In the genomic region with DNA sequence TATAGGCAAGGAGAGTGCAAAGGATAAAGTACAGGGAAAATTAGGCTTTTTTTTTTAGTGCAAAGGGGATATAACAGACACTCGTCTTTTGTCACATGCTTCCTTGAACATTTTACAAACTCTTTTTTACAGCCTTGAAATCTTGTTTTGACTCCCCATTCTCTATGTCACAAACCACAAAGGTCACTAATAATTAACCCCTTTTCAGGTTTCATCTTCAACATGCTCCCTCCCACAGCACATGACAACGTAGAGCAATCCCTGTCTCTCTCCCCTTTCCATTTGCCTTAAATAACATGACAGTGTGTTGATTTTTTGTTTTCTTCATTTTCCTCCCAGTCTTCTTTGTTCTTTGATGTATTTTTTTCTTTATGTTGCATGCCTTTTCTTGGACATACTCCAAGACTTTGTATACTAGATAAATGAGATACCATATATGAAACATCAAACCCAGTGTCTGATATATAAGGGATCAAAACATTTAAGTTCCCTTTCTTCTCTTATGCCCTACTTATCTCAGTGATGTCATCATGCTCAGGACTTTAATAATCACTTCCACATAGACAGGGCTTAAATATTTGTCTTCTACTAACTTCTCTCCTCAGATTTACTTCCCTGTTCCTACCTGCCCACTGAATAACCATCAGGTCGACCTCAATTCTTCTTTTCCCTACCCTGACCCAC, we compare ENCODE assay signal across 16 cellular contexts.
DNase-seq lines count a peak whose midpoint lies in the region; ATAC-seq and TF ChIP-seq lines count a peak whose summit lies in the region.
"Had no signal": no experiment of that assay in that cellular context is flagged by ENCODE, and none has a peak within 500 bp of the region (broad histone marks: within the 10 kb centered on the region; RNA-seq: fewer than 3 reads in every experiment).

No MANE protein-coding gene starts in this region.

- TF ChIP-seq CTCF in GM10248 (IDR thresholded peaks at IDR 0.05; ENCODE audit: control extremely low read depth, extremely low read depth, low read depth, missing control alignments) (no peak), Calu3 (IDR thresholded peaks at IDR 0.05; ENCODE audit: unreplicated experiment) (no peak)

- intact Hi-C loops in posterior cingulate gyrus (cut with DNase I) (no loop called here), Calu3 (cut with micrococcal nuclease; ENCODE audit: unreplicated experiment) (no loop called here)

- H3K27ac Mint-ChIP-seq in Calu3 (ENCODE audit: unreplicated experiment) (no peak overlapping the region), T-helper 17 cell (no peak overlapping the region)
- H3K27ac Mint-ChIP-seq: activated naive CD8-positive, alpha-beta T cell treated with anti-CD3 and anti-CD28 coated beads for 36 hours; T-helper 2 cell treated with Interferon-gamma antibody and Interleukin-4, amounts not matched to agents 5 μg/mL and 100 μg/mL, for 36 hours had no signal

- no TSS peak for BruUV-seq in Calu3 (replicated peaks; lab: Mats Ljungman, UMichigan)

- DNase-seq in GM10248 (ENCODE audit: extremely low spot score) (peak; percentile 15), posterior cingulate gyrus (no peak), Calu3 (no peak), NCI-H526 treated with DMSO at 0.1 percent for 48 hours (lab: John Stamatoyannopoulos, UW) (no peak), T-helper 17 cell (no peak)
- DNase-seq: activated CD8-positive, alpha-beta memory T cell treated with anti-CD3 and anti-CD28 coated beads for 24 hours; activated naive CD8-positive, alpha-beta T cell treated with anti-CD3 and anti-CD28 coated beads for 36 hours; COR-L47; NCI-H2171; right cardiac atrium; testis had no signal

- H3K36me3 Mint-ChIP-seq in Calu3 (ENCODE audit: insufficient read depth, unreplicated experiment) (no peaks in the 10 kb centered on the region), T-helper 17 cell (ENCODE audit: low read depth) (peaks cover 4% of the 10 kb centered on the region)
- H3K36me3 Mint-ChIP-seq: activated naive CD8-positive, alpha-beta T cell treated with anti-CD3 and anti-CD28 coated beads for 36 hours had no signal

- H3K4me3 Mint-ChIP-seq in Calu3 (ENCODE audit: low read depth, unreplicated experiment) = no peak overlapping the region
- no peak overlapping the region for H3K4me3 Mint-ChIP-seq in T-helper 17 cell
- H3K4me3 Mint-ChIP-seq: activated naive CD8-positive, alpha-beta T cell treated with anti-CD3 and anti-CD28 coated beads for 36 hours; T-helper 2 cell treated with Interferon-gamma antibody and Interleukin-4, amounts not matched to agents 5 μg/mL and 100 μg/mL, for 36 hours had no signal

- CTCF ChIA-PET in GM10248 (lab: Yijun Ruan, JAX) (no interaction called here), Calu3 (lab: Charles Lee) (no interaction called here)

- ATAC-seq in GM19395 (IDR thresholded peaks at IDR 0.05; ENCODE audit: unreplicated experiment) = peak; percentile 98
- ATAC-seq in HG02642 (IDR thresholded peaks at IDR 0.05; ENCODE audit: poor library complexity, unreplicated experiment) = peak; percentile 96
- peak; percentile 98 for ATAC-seq in HG03196 (IDR thresholded peaks at IDR 0.05; ENCODE audit: unreplicated experiment)
- ATAC-seq in T-helper 17 cell = no peak
- ATAC-seq: Panc1, right cardiac atrium had no signal

- H3K9me3 Mint-ChIP-seq in Calu3 (ENCODE audit: low read depth, unreplicated experiment) = no peaks in the 10 kb centered on the region
- H3K9me3 Mint-ChIP-seq: activated naive CD8-positive, alpha-beta T cell treated with anti-CD3 and anti-CD28 coated beads for 36 hours; T-helper 2 cell treated with Interferon-gamma antibody and Interleukin-4, amounts not matched to agents 5 μg/mL and 100 μg/mL, for 36 hours had no signal

- no peaks in the 10 kb centered on the region for H3K9me3 ChIP-seq in T-helper 17 cell (ENCODE audit: control insufficient read depth, low read length, poor library complexity, severe bottlenecking)
- H3K9me3 ChIP-seq: testis had no signal

- H3K27me3 Mint-ChIP-seq in Calu3 (ENCODE audit: unreplicated experiment) = no peaks in the 10 kb centered on the region
- peaks cover 8% of the 10 kb centered on the region for H3K27me3 Mint-ChIP-seq in T-helper 17 cell

- H3K4me1 Mint-ChIP-seq in Calu3 (ENCODE audit: low read depth, unreplicated experiment) = no peaks in the 10 kb centered on the region
- H3K4me1 Mint-ChIP-seq in T-helper 17 cell = peaks cover 3% of the 10 kb centered on the region

- POLR2A ChIA-PET in GM10248 (lab: Yijun Ruan, JAX) = no interaction called here
